28 cellular contexts compared by ENCODE assay signal in the genomic region with DNA sequence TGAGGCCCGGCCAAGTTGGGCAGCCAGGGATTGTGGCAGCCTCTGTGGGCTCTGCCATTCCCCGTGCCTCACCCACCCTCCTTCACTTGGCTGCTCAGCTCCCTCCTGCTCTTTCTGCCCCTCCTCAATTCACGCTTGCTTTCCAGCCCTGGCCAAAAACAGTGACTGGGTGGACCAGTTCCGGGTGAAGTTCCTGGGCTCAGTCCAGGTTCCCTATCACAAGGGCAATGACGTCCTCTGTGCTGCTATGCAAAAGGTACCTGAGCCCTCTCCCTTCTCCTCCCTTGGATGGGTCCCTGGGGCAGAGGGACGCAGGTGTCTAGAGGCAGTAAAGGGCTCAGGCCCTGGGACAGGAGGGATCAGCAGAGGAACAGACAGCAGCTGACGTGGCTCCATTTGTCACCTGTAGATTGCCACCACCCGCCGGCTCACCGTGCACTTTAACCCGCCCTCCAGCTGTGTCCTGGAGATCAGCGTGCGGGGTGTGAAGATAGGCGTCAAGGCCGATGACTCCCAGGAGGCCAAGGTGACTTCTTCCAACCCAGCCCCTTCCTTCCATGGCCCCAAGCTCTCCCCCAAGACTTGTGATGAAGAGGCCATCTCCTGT. TPM values are rescaled to one million over a fixed set of nuclear protein-coding genes. Genes with fewer than 3 reads are reported as not detected.
"Had no signal": no experiment of that assay in that cellular context is flagged by ENCODE, and none has a peak within 500 bp of the region (broad histone marks: within the 10 kb centered on the region; RNA-seq: fewer than 3 reads in every experiment).

No MANE protein-coding gene starts in this region.

- H3K27me3 ChIP-seq: ascending aorta, hepatocyte, suprapubic skin, uterus had no signal

- ATAC-seq: activated naive CD4-positive, alpha-beta T cell treated with anti-CD3 and anti-CD28 coated beads, Interleukin-2, amount 50 U/mL, for 72 hours; effector memory CD8-positive, alpha-beta T cell; esophagus mucosa; left ventricle myocardium superior; natural killer cell treated with Interleukin-12 subunit alpha and Interleukin-12 subunit beta and Interleukin-15 and Interleukin-18, amount 100 ng/mL, for 72 hours; sciatic nerve; WTC11 had no signal

- H3K9me3 Mint-ChIP-seq: activated naive CD4-positive, alpha-beta T cell treated with anti-CD3 and anti-CD28 coated beads, Interleukin-2, amount 50 U/mL, for 72 hours; effector memory CD8-positive, alpha-beta T cell; natural killer cell treated with Interleukin-12 subunit alpha and Interleukin-12 subunit beta and Interleukin-15 and Interleukin-18, amount 100 ng/mL, for 72 hours; stimulated activated naive CD8-positive, alpha-beta T cell treated with anti-CD3 and anti-CD28 coated beads, Interleukin-15, Interleukin-2, amounts not matched to agents 100 ng/mL and 50 ng/mL, for 24 hours; WTC11 had no signal

- H3K36me3 Mint-ChIP-seq: activated naive CD4-positive, alpha-beta T cell treated with anti-CD3 and anti-CD28 coated beads, Interleukin-2, amount 50 U/mL, for 72 hours; natural killer cell treated with Interleukin-12 subunit alpha and Interleukin-12 subunit beta and Interleukin-15 and Interleukin-18, amount 100 ng/mL, for 72 hours had no signal

- DNase-seq: activated T-cell treated with anti-CD3 and anti-CD28 coated beads, Interleukin-2, amount 50 U/mL, for 1 hour; central memory CD4-positive, alpha-beta T cell; effector memory CD8-positive, alpha-beta T cell; foreskin melanocyte; kidney glomerular epithelial cell; left ventricle myocardium superior; mammary epithelial cell; midbrain; nucleus accumbens; stimulated activated CD4-positive, alpha-beta T cell treated with anti-CD3 and anti-CD28 coated beads, Interleukin-15, amount 100 ng/mL, for 24 hours; stimulated activated CD4-positive, alpha-beta T cell treated with anti-CD3 and anti-CD28 coated beads, Interleukin-2, amount 100 ng/mL, for 48 hours; T-helper 9 cell; transverse colon; uterus had no signal

- H3K4me3 ChIP-seq: ascending aorta, hepatocyte, smooth muscle cell, suprapubic skin, transverse colon, uterus had no signal

- H3K9me3 ChIP-seq: ascending aorta, suprapubic skin, transverse colon, uterus had no signal

- H3K36me3 ChIP-seq: transverse colon, uterus had no signal

- FAIRE-seq: colon, endothelial cell of umbilical vein had no signal

- H3K4me3 Mint-ChIP-seq: effector memory CD8-positive, alpha-beta T cell; natural killer cell treated with Interleukin-12 subunit alpha and Interleukin-12 subunit beta and Interleukin-15 and Interleukin-18, amount 100 ng/mL, for 72 hours; stimulated activated naive CD8-positive, alpha-beta T cell treated with anti-CD3 and anti-CD28 coated beads, Interleukin-15, Interleukin-2, amounts not matched to agents 100 ng/mL and 50 ng/mL, for 24 hours; WTC11 had no signal

- H3K27ac ChIP-seq: ascending aorta, hepatocyte, suprapubic skin, transverse colon, uterus had no signal

- H3K27ac Mint-ChIP-seq: activated naive CD4-positive, alpha-beta T cell treated with anti-CD3 and anti-CD28 coated beads, Interleukin-2, amount 50 U/mL, for 72 hours; natural killer cell treated with Interleukin-12 subunit alpha and Interleukin-12 subunit beta and Interleukin-15 and Interleukin-18, amount 100 ng/mL, for 72 hours; stimulated activated naive CD8-positive, alpha-beta T cell treated with anti-CD3 and anti-CD28 coated beads, Interleukin-15, Interleukin-2, amounts not matched to agents 100 ng/mL and 50 ng/mL, for 24 hours; WTC11 had no signal

RNA-seq across cellular contexts. Expression of a gene that starts 2.7 kb away (rescaled TPM):
- total RNA-seq: ascending aorta, hepatocyte, sciatic nerve had no signal
- polyA plus RNA-seq: hepatocyte had no signal

RNA-seq across cellular contexts. Expression of a gene that starts 18.0 kb away (rescaled TPM):
- total RNA-seq: ascending aorta; dermis microvascular lymphatic vessel endothelial cell; endothelial cell of umbilical vein; left ventricle myocardium superior; T-helper 1 cell treated with Interleukin-12 subunit alpha and Interleukin-12 subunit beta and Interleukin-4 antibody, amounts not matched to agents 30 ng/mL and 1 ng/mL, for 36 hours had no signal
